ENCODE assay signal across 15 cellular contexts in genomic region chr4:78437608-78438088, GRCh38.
"Had no signal": no experiment of that assay in that cellular context is flagged by ENCODE, and none has a peak within 500 bp of the region (broad histone marks: within the 10 kb centered on the region; RNA-seq: fewer than 3 reads in every experiment).

No MANE protein-coding gene starts in this region.

- H3K9me3 Mint-ChIP-seq: activated CD4-positive, alpha-beta memory T cell treated with anti-CD3 and anti-CD28 coated beads, Interleukin-2, amount 10 ng/mL, durations not matched to agents 7 days and 5 days; activated T-cell treated with anti-CD3 and anti-CD28 coated beads, Interleukin-2, amount 50 U/mL, for 4 hours; naive thymus-derived CD4-positive, alpha-beta T cell had no signal

- H3K27ac Mint-ChIP-seq: activated CD4-positive, alpha-beta memory T cell treated with anti-CD3 and anti-CD28 coated beads, Interleukin-2, amount 10 ng/mL, durations not matched to agents 7 days and 5 days; activated naive CD8-positive, alpha-beta T cell; naive thymus-derived CD4-positive, alpha-beta T cell had no signal

- H3K36me3 ChIP-seq: brain microvascular endothelial cell, ovary, sigmoid colon had no signal

- H3K27me3 ChIP-seq: brain microvascular endothelial cell, ovary, sigmoid colon had no signal

- H3K27ac ChIP-seq: brain microvascular endothelial cell, ovary, sigmoid colon had no signal

- ATAC-seq: activated T-cell treated with anti-CD3 and anti-CD28 coated beads, Interleukin-2, amount 50 U/mL, for 4 hours; mucosa of descending colon; naive thymus-derived CD4-positive, alpha-beta T cell had no signal

- H3K4me1 ChIP-seq: sigmoid colon had no signal

- H3K4me3 ChIP-seq: mucosa of descending colon, ovary, sigmoid colon had no signal

- H3K36me3 Mint-ChIP-seq: activated naive CD8-positive, alpha-beta T cell; naive thymus-derived CD4-positive, alpha-beta T cell had no signal

- H3K4me3 Mint-ChIP-seq: activated CD4-positive, alpha-beta memory T cell treated with anti-CD3 and anti-CD28 coated beads, Interleukin-2, amount 10 ng/mL, durations not matched to agents 7 days and 5 days; activated naive CD8-positive, alpha-beta T cell; activated T-cell treated with anti-CD3 and anti-CD28 coated beads, Interleukin-2, amount 50 U/mL, for 4 hours; naive thymus-derived CD4-positive, alpha-beta T cell had no signal

- H3K4me1 Mint-ChIP-seq: activated CD4-positive, alpha-beta memory T cell treated with anti-CD3 and anti-CD28 coated beads, Interleukin-2, amount 10 ng/mL, durations not matched to agents 7 days and 5 days had no signal

- DNase-seq: activated CD4-positive, alpha-beta memory T cell treated with anti-CD3 and anti-CD28 coated beads, Interleukin-2, amount 10 ng/mL, durations not matched to agents 7 days and 5 days; activated CD4-positive, alpha-beta T cell treated with anti-CD3 and anti-CD28 coated beads for 4 hours; activated gamma-delta T cell; activated T-cell treated with anti-CD3 and anti-CD28 coated beads, Interleukin-2, amount 50 U/mL, for 4 hours; brain microvascular endothelial cell; cortex of kidney; effector CD8-positive, alpha-beta T cell; islet precursor cell; mucosa of descending colon; naive thymus-derived CD4-positive, alpha-beta T cell; ovary; sigmoid colon; stimulated activated CD4-positive, alpha-beta T cell treated with anti-CD3 and anti-CD28 coated beads, Interleukin-2, amount 100 ng/mL, for 24 hours; T-helper 1 cell had no signal
